Comparison of ENCODE assay signal across 10 cellular contexts in genomic region chr2:104938226-104938941, GRCh38.
DNase-seq lines count a peak whose midpoint lies in the region; ATAC-seq and TF ChIP-seq lines count a peak whose summit lies in the region.
"Had no signal": no experiment of that assay in that cellular context is flagged by ENCODE, and none has a peak within 500 bp of the region (broad histone marks: within the 10 kb centered on the region; RNA-seq: fewer than 3 reads in every experiment).

No MANE protein-coding gene starts in this region.

- TF ChIP-seq CTCF in GM06990 (IDR thresholded peaks at IDR 0.05; ENCODE audit: insufficient read depth, low read length, poor library complexity, severe bottlenecking) (no peak), PC-3 (conservative IDR thresholded peaks at IDR 0.05; ENCODE audit: low read depth, low read length) (no peak)

- H3K9ac ChIP-seq in PC-3 (ENCODE audit: low read length), result no peak overlapping the region

- intact Hi-C loops in PC-3 (cut with micrococcal nuclease), result no loop called here

- POLR2A ChIA-PET in PC-3 (lab: Charles Lee; ENCODE audit: unreplicated experiment), result no interaction called here

- H3K4me2 ChIP-seq in PC-3 (ENCODE audit: low read length), result no peak overlapping the region

- ATAC-seq in GM19397 (IDR thresholded peaks at IDR 0.05; ENCODE audit: unreplicated experiment) (peak; percentile 89), HG03060 (IDR thresholded peaks at IDR 0.05; ENCODE audit: low read depth, unreplicated experiment) (peak; percentile 84), PC-3 (no peak)
- ATAC-seq: K562 had no signal

- peak; percentile 22 for DNase-seq in GM06990 (ENCODE audit: extremely low read depth, insufficient read length)
- DNase-seq in caudate nucleus (lab: John Stamatoyannopoulos, UW), result peak in 45 of 61 donors; percentile 4 to 95 (median 58)
- DNase-seq in H7, result no peak
- DNase-seq in LoVo (ENCODE audit: low spot score), result no peak
- no peak for DNase-seq in PC-3
- DNase-seq in activated CD4-positive, CD25-positive, alpha-beta regulatory T cell (lab: John Stamatoyannopoulos, UW), result no peak
- DNase-seq: DMS53 had no signal

- H2AFZ ChIP-seq in PC-3 (ENCODE audit: low read length), result no peak overlapping the region

- H3K9me2 ChIP-seq in PC-3 (replicated peaks; ENCODE audit: low read length), result no peaks in the 10 kb centered on the region

- BruUV-seq in PC-3 (replicated peaks; lab: Mats Ljungman, UMichigan), result no TSS peak

- no peaks in the 10 kb centered on the region for H3K79me2 ChIP-seq in PC-3 (ENCODE audit: low read length)

- no peaks in the 10 kb centered on the region for H4K20me1 ChIP-seq in PC-3 (ENCODE audit: low read length)

- no peaks in the 10 kb centered on the region for H3K27me3 ChIP-seq in GM06990 (replicated peaks; ENCODE audit: control insufficient read depth, insufficient read depth, low read length)
- H3K27me3 ChIP-seq in H7 (ENCODE audit: control insufficient read depth, insufficient read depth, low read length), result no peaks in the 10 kb centered on the region
- H3K27me3 ChIP-seq in PC-3 (ENCODE audit: low read length), result peaks cover 93% of the 10 kb centered on the region

- no peaks in the 10 kb centered on the region for H3K36me3 ChIP-seq in GM06990 (ENCODE audit: control insufficient read depth, insufficient read depth, low read length)
- no peaks in the 10 kb centered on the region for H3K36me3 ChIP-seq in H7 (replicated peaks; ENCODE audit: control insufficient read depth, insufficient read depth, low read length)
- no peaks in the 10 kb centered on the region for H3K36me3 ChIP-seq in PC-3 (ENCODE audit: low read depth, low read length)

- CTCF ChIA-PET in PC-3 (lab: Charles Lee), result no interaction called here

- peak overlapping the region; percentile 70 for H3K27ac ChIP-seq in caudate nucleus (ENCODE audit: low read depth, low read length)
- no peak overlapping the region for H3K27ac ChIP-seq in PC-3 (ENCODE audit: low read length)

- H3K4me3 ChIP-seq in GM06990 (replicated peaks; ENCODE audit: low read depth, low read length) (no peak overlapping the region; the same call in 1 of the 2 replicates), H7 (ENCODE audit: insufficient read depth, low read depth, low read length) (no peak overlapping the region), PC-3 (ENCODE audit: low read length) (no peak overlapping the region)
- H3K4me3 ChIP-seq: K562 had no signal

- no peaks in the 10 kb centered on the region for H3K4me1 ChIP-seq in PC-3 (ENCODE audit: insufficient read depth, low read length)

- H3F3A ChIP-seq in PC-3 (ENCODE audit: low read length, unreplicated experiment), result no peaks in the 10 kb centered on the region

- H3K9me3 ChIP-seq in PC-3 (ENCODE audit: low read length), result no peaks in the 10 kb centered on the region

Comparison
In these comparisons a context has a peak if more than half of its experiments do, and no peak if none do; other contexts are left out.
1. DNase-seq: peak in GM06990 (single experiment) and caudate nucleus (45 of 61); none in H7 (single experiment), LoVo (single experiment), PC-3 (single experiment) and activated CD4-positive, CD25-positive, alpha-beta regulatory T cell (0 of 4).